1 cellular context compared by ENCODE assay signal in the genomic region with DNA sequence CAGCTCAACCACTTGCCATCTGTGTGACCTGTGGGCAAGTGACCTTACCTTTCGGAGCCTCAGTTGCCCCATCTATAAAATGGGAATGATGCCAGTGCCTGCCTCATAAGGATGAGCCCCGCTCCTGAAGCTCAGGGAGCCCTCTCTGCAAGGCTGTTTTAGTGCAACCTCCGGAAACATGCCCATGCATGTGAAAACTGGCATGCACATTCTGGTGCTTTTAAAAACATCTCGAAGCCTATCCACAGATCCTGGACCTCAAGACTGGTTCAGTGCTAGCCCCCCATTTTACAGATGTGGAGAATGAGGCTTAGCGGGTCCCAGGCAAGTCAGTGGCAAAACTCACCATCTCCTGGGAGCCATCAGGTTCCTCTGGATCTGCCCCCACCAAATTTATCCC.
TF ChIP-seq lines count a peak whose summit lies in the region.

No MANE protein-coding gene starts in this region.

TF ChIP-seq in IMR-90, 13 proteins besides CTCF, POLR2A, EP300 and RAD21:
- TF ChIP-seq CHD1 (IDR thresholded peaks at IDR 0.05; ENCODE audit: low read depth, low read length): no peak
- TF ChIP-seq FOS (IDR thresholded peaks at IDR 0.05; ENCODE audit: low read depth, low read length): no peak
